Comparison of ENCODE assay signal across 36 cellular contexts in the genomic region with DNA sequence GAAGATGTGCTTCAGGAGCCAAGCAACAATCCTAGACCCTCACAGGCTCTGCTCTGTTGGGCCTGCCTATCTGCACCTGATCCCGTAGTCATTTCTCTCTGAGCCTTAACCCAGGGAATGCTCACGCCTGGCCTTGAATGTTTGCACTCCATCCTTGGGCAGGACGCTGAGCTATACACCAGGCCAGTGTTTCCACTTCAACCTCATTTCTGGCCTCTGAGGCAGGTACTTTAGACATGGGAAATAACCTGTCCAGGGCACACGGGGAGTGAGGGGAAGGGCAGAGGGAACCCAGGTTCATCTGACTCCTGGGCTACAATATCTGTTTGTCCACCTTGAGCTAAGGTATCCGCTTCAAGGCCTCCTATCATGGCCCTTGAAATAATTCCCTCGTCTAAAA. TPM values are rescaled to one million over a fixed set of nuclear protein-coding genes. Genes with fewer than 3 reads are reported as not detected.
"Had no signal": no experiment of that assay in that cellular context is flagged by ENCODE, and none has a peak within 500 bp of the region (broad histone marks: within the 10 kb centered on the region; RNA-seq: fewer than 3 reads in every experiment).

No MANE protein-coding gene starts in this region.

- H3K36me3 ChIP-seq: adrenal gland, brain microvascular endothelial cell, breast epithelium had no signal

- H3K9me3 ChIP-seq: adrenal gland, body of pancreas, breast epithelium had no signal

- H3K4me3 ChIP-seq: adrenal gland, body of pancreas, breast epithelium had no signal

- H3K27ac ChIP-seq: adrenal gland, body of pancreas, brain microvascular endothelial cell, breast epithelium, VCaP had no signal

- H3K4me1 ChIP-seq: body of pancreas, breast epithelium had no signal

- H3K27me3 ChIP-seq: adrenal gland, body of pancreas, breast epithelium had no signal

- ATAC-seq: activated CD8-positive, alpha-beta T cell treated with anti-CD3 and anti-CD28 coated beads for 36 hours; activated naive CD4-positive, alpha-beta T cell treated with anti-CD3 and anti-CD28 coated beads, Interleukin-2, amount 50 U/mL, for 72 hours; activated T-cell treated with anti-CD3 and anti-CD28 coated beads, Interleukin-2, amount 50 U/mL, for 4 hours; activated T-cell treated with anti-CD3 and anti-CD28 coated beads, Interleukin-2, amount 50 U/mL, for 72 hours; activated T-helper 17 cell treated with anti-CD3 and anti-CD28 coated beads, Interleukin-2, amount 50 U/mL, for 72 hours; body of pancreas had no signal

- DNase-seq: activated B cell treated with CpG ODN at 0.5 μM for 24 hours; activated CD4-positive, alpha-beta memory T cell treated with anti-CD3 and anti-CD28 coated beads for 36 hours; activated CD4-positive, alpha-beta T cell treated with anti-CD3 and anti-CD28 coated beads for 4 hours; activated CD4-positive, alpha-beta T cell treated with anti-CD3 and anti-CD28 coated beads, Interleukin-2, amount 10 ng/mL, durations not matched to agents 24 days and 14 days; activated CD4-positive, alpha-beta T cell treated with anti-CD3 and anti-CD28 coated beads, Interleukin-2, amount 50 U/mL, for 1 hour; activated CD4-positive, alpha-beta T cell treated with anti-CD3 and anti-CD28 coated beads, Interleukin-2, amount 50 U/mL, for 4 hours; activated CD4-positive, CD25-positive, alpha-beta regulatory T cell treated with anti-CD3 and anti-CD28 coated beads, Interleukin-2, amount 50 U/mL, for 72 hours; activated CD8-positive, alpha-beta memory T cell treated with anti-CD3 and anti-CD28 coated beads, Interleukin-2, amount 50 U/mL, for 4 hours; activated CD8-positive, alpha-beta T cell treated with anti-CD3 and anti-CD28 coated beads for 36 hours; activated effector memory CD4-positive, alpha-beta T cell treated with anti-CD3 and anti-CD28 coated beads, Interleukin-2, amount 50 U/mL, for 16 hours; activated gamma-delta T cell treated with Interleukin-2 at 50 U/mL for 16 hours; activated naive CD4-positive, alpha-beta T cell; activated naive CD4-positive, alpha-beta T cell treated with anti-CD3 and anti-CD28 coated beads for 36 hours; activated naive CD4-positive, alpha-beta T cell treated with anti-CD3 and anti-CD28 coated beads, Interleukin-2, amount 50 U/mL, for 16 hours; activated naive CD8-positive, alpha-beta T cell treated with anti-CD3 and anti-CD28 coated beads for 36 hours; activated T-cell treated with anti-CD3 and anti-CD28 coated beads for 4 hours; activated T-cell treated with anti-CD3 and anti-CD28 coated beads, Interleukin-2, amount 50 U/mL, for 1 hour; activated T-cell treated with anti-CD3 and anti-CD28 coated beads, Interleukin-2, amount 50 U/mL, for 4 hours; activated T-cell treated with anti-CD3 and anti-CD28 coated beads, Interleukin-2, amount 50 U/mL, for 72 hours; adrenal gland; amniotic stem cell; aorta; body of pancreas; brain microvascular endothelial cell; central memory CD4-positive, alpha-beta T cell; T-helper 2 cell; T-helper 9 cell had no signal

- FAIRE-seq: astrocyte, TTC549 had no signal

RNA-seq across cellular contexts. Expression of gene RSPH14, which starts 9.9 kb away (rescaled TPM):
- total RNA-seq: activated B cell treated with CpG ODN at 0.5 μM for 24 hours; activated CD4-positive, alpha-beta T cell treated with anti-CD3 and anti-CD28 coated beads, Interleukin-2, amount 10 ng/mL, durations not matched to agents 24 days and 14 days; activated CD8-positive, alpha-beta memory T cell treated with anti-CD3 and anti-CD28 coated beads for 36 hours; activated CD8-positive, alpha-beta T cell treated with anti-CD3 and anti-CD28 coated beads for 36 hours; activated T-cell treated with anti-CD3 and anti-CD28 coated beads, Interleukin-2, amount 50 U/mL, for 4 hours; activated T-helper 1 cell treated with anti-CD3 and anti-CD28 coated beads, Interleukin-12 subunit alpha, Interleukin-12 subunit beta, Interleukin-2, Interleukin-4 antibody, amounts not matched to agents 30 ng/mL and 10 ng/mL and 1 ng/mL, durations not matched to agents 14 hours and 24 hours and 36 hours; activated T-helper 17 cell treated with anti-CD3 and anti-CD28 coated beads, Interleukin-2, amount 50 U/mL, for 72 hours; astrocyte; cardiac septum had no signal
- polyA plus RNA-seq: aorta had no signal

RNA-seq across cellular contexts. Expression of gene RAB36, which starts 13.3 kb away (rescaled TPM):
- total RNA-seq: activated CD4-positive, alpha-beta T cell treated with anti-CD3 and anti-CD28 coated beads, Interleukin-2, amount 10 ng/mL, durations not matched to agents 24 days and 14 days; activated naive CD4-positive, alpha-beta T cell treated with anti-CD3 and anti-CD28 coated beads for 36 hours had no signal
